ENCODE assay signal across 9 cellular contexts in genomic region chr3:139427283-139428060, GRCh38. TPM values are rescaled to one million over a fixed set of nuclear protein-coding genes. Genes with fewer than 3 reads are reported as not detected.
A peak's percentile ranks its signal among the peaks of the same experiment; 100 is the strongest.
DNase-seq lines count a peak whose midpoint lies in the region; ATAC-seq, FAIRE-seq and TF ChIP-seq lines count a peak whose summit lies in the region.
"Had no signal": no experiment of that assay in that cellular context is flagged by ENCODE, and none has a peak within 500 bp of the region (broad histone marks: within the 10 kb centered on the region; RNA-seq: fewer than 3 reads in every experiment).

No MANE protein-coding gene starts in this region.

- DNase-seq in DMS79 treated with DMSO at 0.1 percent for 48 hours (lab: John Stamatoyannopoulos, UW), result peak; percentile 89
- peak; percentile 66 for DNase-seq in GM20000 (ENCODE audit: low spot score)
- DNase-seq in HTR-8/SVneo (ENCODE audit: insufficient read length, low spot score), result peak; percentile 53
- peak; percentile 97 for DNase-seq in NCI-H82 (lab: John Stamatoyannopoulos, UW)
- DNase-seq in K562 (ENCODE audit: extremely low read depth in 1 of 4, low spot score in 3 of 4), result peak; percentile 69 to 72 (median 70)
- peak; percentile 76 for DNase-seq in iPS-NIHi11 (ENCODE audit: low spot score)
- no peak for DNase-seq in stimulated activated naive CD8-positive, alpha-beta T cell treated with anti-CD3 and anti-CD28 coated beads, Interleukin-15, Interleukin-2, amounts not matched to agents 100 U/mL and 50 U/mL, for 24 hours
- DNase-seq in activated T-cell treated with anti-CD3 and anti-CD28 coated beads, Interleukin-2, amount 50 U/mL, for 48 hours, result no peak

- H3K9me3 ChIP-seq in K562 (replicated peaks; ENCODE audit: control insufficient read depth, insufficient read depth, low read depth, low read length), result no peaks in the 10 kb centered on the region

- no peak for TF ChIP-seq POLR2A in K562 (conservative IDR thresholded peaks at IDR 0.05)

- FAIRE-seq in HTR-8/SVneo (lab: Jason Lieb, UNC) (no peak), K562 (lab: Jason Lieb, UNC) (peak; percentile 89)

- H2AFZ ChIP-seq in K562 (ENCODE audit: low read depth, low read length), result no peak overlapping the region

- H4K20me1 ChIP-seq in K562 (replicated peaks; ENCODE audit: control insufficient read depth, insufficient read depth, low read length), result no peaks in the 10 kb centered on the region

- no peak overlapping the region for H3K4me3 ChIP-seq in K562

- TF ChIP-seq EP300 in K562 (IDR thresholded peaks at IDR 0.05; ENCODE audit: low read length), result no peak

- intact Hi-C loops in K562 (cut with micrococcal nuclease), result loop anchor here (1.0 to 10.0 kb wide), 4 partner anchors 93 to 627 kb away; partner anchors contain the start of gene CLSTN2

- no peaks in the 10 kb centered on the region for H3K27me3 ChIP-seq in K562 (ENCODE audit: control insufficient read depth in 2 of 2, insufficient read depth in 2 of 2, low read length in 2 of 2)

- H3K9me1 ChIP-seq in K562 (ENCODE audit: control insufficient read depth, insufficient read depth, low read length), result no peaks in the 10 kb centered on the region

- TF ChIP-seq RAD21 in K562 (CRISPR knock-in tag; conservative IDR thresholded peaks at IDR 0.05 in 1 of 2, IDR thresholded peaks at IDR 0.05 in 1 of 2), result peak; percentile 86 to 90

- 45% methylated on average over 7 of the region's 7 CpGs for WGBS in K562 (ENCODE audit: insufficient coverage, low coverage, missing lambda C conversion rate)

- no peak overlapping the region for H3K4me2 ChIP-seq in K562 (ENCODE audit: insufficient read depth, low read length)

- POLR2A ChIA-PET in K562 (lab: Yijun Ruan, JAX), result no interaction called here

- TF ChIP-seq CTCF in GM20000 (IDR thresholded peaks at IDR 0.05; ENCODE audit: extremely low read depth, missing control alignments), result peak; percentile 31
- peak; percentile 61 to 88 (median 75); a peak in 5 of 6 replicates for TF ChIP-seq CTCF in K562 (IDR thresholded peaks at IDR 0.05 in 2 of 3, conservative IDR thresholded peaks at IDR 0.05 in 1 of 3; ENCODE audit: insufficient read depth in 2 of 3, low read depth in 1 of 3, low read length in 3 of 3)

- no peaks in the 10 kb centered on the region for H3K4me1 ChIP-seq in K562 (replicated peaks in 1 of 2; ENCODE audit: control insufficient read depth in 2 of 2, insufficient read depth in 2 of 2, low read length in 2 of 2)

- H3K27ac ChIP-seq in K562 (ENCODE audit: extremely low read depth, low read depth, low read length), result no peak overlapping the region

- peak; percentile 96 for ATAC-seq in K562
- ATAC-seq in stimulated activated naive CD8-positive, alpha-beta T cell treated with anti-CD3 and anti-CD28 coated beads, Interleukin-15, Interleukin-2, amounts not matched to agents 100 U/mL and 50 U/mL, for 24 hours, result peak; percentile 49

- H3K79me2 ChIP-seq in K562 (ENCODE audit: control insufficient read depth, insufficient read depth, low read length), result no peaks in the 10 kb centered on the region

- in situ Hi-C loops in K562 (cut with MboI), result no loop called here

- no TSS peak for BruUV-seq in K562 (replicated peaks; lab: Mats Ljungman, UMichigan)

- no peak overlapping the region for H3K9ac ChIP-seq in K562 (ENCODE audit: insufficient read depth in 1 of 2, low read depth in 2 of 2, low read length in 2 of 2)

- CTCF ChIA-PET in K562 (lab: Yijun Ruan, JAX; ENCODE audit: low intra/inter-chr PET ratio), result interaction anchor here (0.6 to 1.8 kb wide), 4 partner anchors 133 to 1437 kb away, joined by 3 to 12 read pairs (median 3); no protein-coding TSS in a partner anchor

- no peaks in the 10 kb centered on the region for H3K36me3 ChIP-seq in K562 (ENCODE audit: control insufficient read depth, insufficient read depth, low read length)

TF ChIP-seq in K562, 482 proteins besides CTCF, POLR2A, EP300 and RAD21:
- TF ChIP-seq ZNF253 (CRISPR knock-in tag; conservative IDR thresholded peaks at IDR 0.05) (no peak), HNRNPL (IDR thresholded peaks at IDR 0.05; ENCODE audit: low read depth, low read length) (no peak), ARID2 (IDR thresholded peaks at IDR 0.05) (0 out of 2 replicates have a peak, but pooled peaks have one; percentile 32), GTF2F1 (IDR thresholded peaks at IDR 0.05; ENCODE audit: low read depth, low read length) (no peak), ZNF184 (CRISPR knock-in tag; IDR thresholded peaks at IDR 0.05) (no peak), MAZ (CRISPR knock-in tag; conservative IDR thresholded peaks at IDR 0.05 in 1 of 2, IDR thresholded peaks at IDR 0.05 in 1 of 2) (0 out of 4 replicates have a peak, but pooled peaks of 1 of the 2 experiments have one; percentile 11), SMC3 (conservative IDR thresholded peaks at IDR 0.05; ENCODE audit: insufficient read depth, low read depth, low read length) (peak; percentile 60), ZNF217 (CRISPR knock-in tag; IDR thresholded peaks at IDR 0.05) (no peak), CEBPG (CRISPR knock-in tag; IDR thresholded peaks at IDR 0.05) (peak; percentile 80), CEBPG (tag; conservative IDR thresholded peaks at IDR 0.05 in 1 of 2, IDR thresholded peaks at IDR 0.05 in 1 of 2) (peak; percentile 90 to 98), CEBPB (tag; IDR thresholded peaks at IDR 0.05) (peak; percentile 96), IRF9 (tag; IDR thresholded peaks at IDR 0.05) (peak; percentile 66), SMARCC2 (IDR thresholded peaks at IDR 0.05; ENCODE audit: low read depth) (no peak), ZNF354B (CRISPR knock-in tag; IDR thresholded peaks at IDR 0.05) (no peak)
- TF ChIP-seq, protein P1, sequence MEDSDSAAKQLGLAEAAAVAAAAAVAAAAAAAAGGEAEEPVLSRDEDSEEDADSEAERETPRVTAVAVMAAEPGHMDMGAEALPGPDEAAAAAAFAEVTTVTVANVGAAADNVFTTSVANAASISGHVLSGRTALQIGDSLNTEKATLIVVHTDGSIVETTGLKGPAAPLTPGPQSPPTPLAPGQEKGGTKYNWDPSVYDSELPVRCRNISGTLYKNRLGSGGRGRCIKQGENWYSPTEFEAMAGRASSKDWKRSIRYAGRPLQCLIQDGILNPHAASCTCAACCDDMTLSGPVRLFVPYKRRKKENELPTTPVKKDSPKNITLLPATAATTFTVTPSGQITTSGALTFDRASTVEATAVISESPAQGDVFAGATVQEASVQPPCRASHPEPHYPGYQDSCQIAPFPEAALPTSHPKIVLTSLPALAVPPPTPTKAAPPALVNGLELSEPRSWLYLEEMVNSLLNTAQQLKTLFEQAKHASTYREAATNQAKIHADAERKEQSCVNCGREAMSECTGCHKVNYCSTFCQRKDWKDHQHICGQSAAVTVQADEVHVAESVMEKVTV (CRISPR knock-in tag; IDR thresholded peaks at IDR 0.05), result peak; percentile 75

RNA-seq across cellular contexts. Expression of gene COPB2, which starts 38.0 kb away (rescaled TPM):
- 107 and 250 TPM in 2 replicates for total RNA-seq in K562 (2011; cell fraction: chromatin; rRNA removed; ENCODE audit: low replicate concordance)
- 48.2 and 69.0 TPM in 2 replicates for total RNA-seq in K562 (2011; cell fraction: nucleolus; rRNA removed)
- 101 and 112 TPM in 2 replicates for total RNA-seq in K562 (2011; cell fraction: nucleoplasm; rRNA removed)
- total RNA-seq in K562 (2014; rRNA removed) (117 and 124 TPM in 2 replicates), K562 (2014; rRNA removed; fragmentation: Illumina TruSeq; extraction: Trizol) (135 and 145 TPM in 2 replicates), K562 (2015; rRNA removed; fragmentation: Illumina TruSeq; extraction: Trizol) (125 and 137 TPM in 2 replicates), K562 (2021) (99.1 and 101 TPM in 2 replicates)
- polyA plus RNA-seq in K562 (2011; rRNA removed) (170 and 189 TPM in 2 replicates), K562 (2014; fragmentation: Illumina TruSeq; extraction: Trizol) (117 and 130 TPM in 2 replicates), K562 (2014; fragmentation: Nextera tagmentation; extraction: Ambion mirVana) (100 to 1,000 TPM in 1 of 2 experiments, 10 to 100 TPM in 1; 64.3 to 155 TPM), K562 (2014; rRNA removed) (86.0 and 98.0 TPM in 2 replicates)
- polyA plus RNA-seq in K562 (2011; cell fraction: cytosol; rRNA removed), result 45.3 and 102 TPM in 2 replicates
- 63.5 and 133 TPM in 2 replicates for polyA plus RNA-seq in K562 (2011; cell fraction: nucleus; rRNA removed)
- polyA plus RNA-seq in K562 (2012), result 92.1 and 97.5 TPM in 2 replicates
- polyA minus RNA-seq in K562 (2011; rRNA and poly(A)+ RNA removed), result 366 and 401 TPM in 2 replicates
- polyA minus RNA-seq in K562 (2011; cell fraction: cytosol; rRNA and poly(A)+ RNA removed), result 92.1 and 103 TPM in 2 replicates
- 73.8 and 174 TPM in 2 replicates for polyA minus RNA-seq in K562 (2011; cell fraction: nucleus; rRNA and poly(A)+ RNA removed)

RNA-seq across cellular contexts. Expression of gene RBP2, which starts 48.8 kb away (rescaled TPM):
- not detected in 2 replicates for total RNA-seq in K562 (2011; cell fraction: chromatin; rRNA removed; ENCODE audit: low replicate concordance)
- not detected in 2 replicates for total RNA-seq in K562 (2011; cell fraction: nucleolus; rRNA removed)
- total RNA-seq in K562 (2011; cell fraction: nucleoplasm; rRNA removed), result not detected in 2 replicates
- total RNA-seq in K562 (2014; rRNA removed), result not detected in 2 replicates
- total RNA-seq in K562 (2014; rRNA removed; fragmentation: Illumina TruSeq; extraction: Trizol), result not detected in 2 replicates
- total RNA-seq in K562 (2015; rRNA removed; fragmentation: Illumina TruSeq; extraction: Trizol), result not detected in 2 replicates
- total RNA-seq in K562 (2021), result not detected in 2 replicates
- polyA plus RNA-seq in K562 (2011; rRNA removed), result not detected in 2 replicates
- polyA plus RNA-seq in K562 (2011; cell fraction: cytosol; rRNA removed), result not detected in 2 replicates
- not detected in 2 replicates for polyA plus RNA-seq in K562 (2011; cell fraction: nucleus; rRNA removed)
- not detected in 2 replicates for polyA plus RNA-seq in K562 (2012)
- not detected in 2 replicates for polyA plus RNA-seq in K562 (2014; fragmentation: Illumina TruSeq; extraction: Trizol)
- not detected for polyA plus RNA-seq in K562 (2014; fragmentation: Nextera tagmentation; extraction: Ambion mirVana)
- polyA plus RNA-seq in K562 (2014; rRNA removed), result not detected in 2 replicates
- polyA minus RNA-seq in K562 (2011; rRNA and poly(A)+ RNA removed), result not detected in 2 replicates
- polyA minus RNA-seq in K562 (2011; cell fraction: cytosol; rRNA and poly(A)+ RNA removed), result not detected in 2 replicates
- not detected in 2 replicates for polyA minus RNA-seq in K562 (2011; cell fraction: nucleus; rRNA and poly(A)+ RNA removed)
- total RNA-seq: activated CD8-positive, alpha-beta memory T cell treated with anti-CD3 and anti-CD28 coated beads for 36 hours had no signal

Comparison
In these comparisons a context has a peak if more than half of its experiments do, and no peak if none do; other contexts are left out.
1. DNase-seq: peak in DMS79 treated with DMSO at 0.1 percent for 48 hours (single experiment), GM20000 (single experiment), HTR-8/SVneo (single experiment), NCI-H82 (single experiment), K562 (4 of 4) and iPS-NIHi11 (single experiment); none in stimulated activated naive CD8-positive, alpha-beta T cell treated with anti-CD3 and anti-CD28 coated beads, Interleukin-15, Interleukin-2, amounts not matched to agents 100 U/mL and 50 U/mL, for 24 hours (single experiment) and activated T-cell treated with anti-CD3 and anti-CD28 coated beads, Interleukin-2, amount 50 U/mL, for 48 hours (0 of 2).